Comparison of ENCODE assay signal across 8 cellular contexts in genomic region chr6:85756982-85757381, GRCh38.
A peak's percentile ranks its signal among the peaks of the same experiment; 100 is the strongest.
DNase-seq lines count a peak whose midpoint lies in the region; ATAC-seq, FAIRE-seq and TF ChIP-seq lines count a peak whose summit lies in the region.

No MANE protein-coding gene starts in this region.

- peaks cover 14% of the 10 kb centered on the region for H3K27me3 Mint-ChIP-seq in activated CD4-positive, alpha-beta T cell treated with anti-CD3 and anti-CD28 coated beads, Interleukin-2, amount 10 ng/mL, durations not matched to agents 7 days and 5 days

- H3K36me3 Mint-ChIP-seq in activated CD4-positive, alpha-beta T cell treated with anti-CD3 and anti-CD28 coated beads, Interleukin-2, amount 10 ng/mL, durations not matched to agents 7 days and 5 days (ENCODE audit: low read depth): no peaks in the 10 kb centered on the region

- H3K9me3 Mint-ChIP-seq in activated CD4-positive, alpha-beta T cell treated with anti-CD3 and anti-CD28 coated beads, Interleukin-2, amount 10 ng/mL, durations not matched to agents 7 days and 5 days: no peaks in the 10 kb centered on the region

- no peak overlapping the region for H3K27ac Mint-ChIP-seq in activated CD4-positive, alpha-beta T cell treated with anti-CD3 and anti-CD28 coated beads, Interleukin-2, amount 10 ng/mL, durations not matched to agents 7 days and 5 days

- CTCF ChIA-PET in activated CD4-positive, alpha-beta T cell treated with anti-CD3 and anti-CD28 coated beads, Interleukin-2, amount 10 ng/mL, durations not matched to agents 7 days and 5 days (lab: Charles Lee): no interaction called here
- CTCF ChIA-PET in PC-9 (lab: Charles Lee): interaction anchor here (0.7 kb wide), 1 partner anchor 1100 kb away, joined by 3 read pairs; no protein-coding TSS in a partner anchor

- POLR2A ChIA-PET in activated CD4-positive, alpha-beta T cell treated with anti-CD3 and anti-CD28 coated beads, Interleukin-2, amount 10 ng/mL, durations not matched to agents 7 days and 5 days (lab: Charles Lee): no interaction called here
- POLR2A ChIA-PET in PC-9 (lab: Charles Lee; ENCODE audit: unreplicated experiment): no interaction called here

- H3K27ac ChIP-seq in PC-9 (no peak overlapping the region), thyroid gland (no peak overlapping the region)

- FAIRE-seq in RCC 7860 (lab: Jason Lieb, UNC): no peak

- H3K9me3 ChIP-seq in PC-9 (ENCODE audit: insufficient read depth, low read depth) (no peaks in the 10 kb centered on the region), thyroid gland (no peaks in the 10 kb centered on the region)

- no peaks in the 10 kb centered on the region for H3K79me2 ChIP-seq in PC-9 (ENCODE audit: low read depth)

- no TSS peak for BruUV-seq in PC-9 (replicated peaks; lab: Mats Ljungman, UMichigan)

- H3K36me3 ChIP-seq in PC-9 (ENCODE audit: low read depth): no peaks in the 10 kb centered on the region
- H3K36me3 ChIP-seq in thyroid gland: no peaks in the 10 kb centered on the region

- H3K27me3 ChIP-seq in PC-9 (ENCODE audit: insufficient read depth, low read depth): no peaks in the 10 kb centered on the region
- no peaks in the 10 kb centered on the region for H3K27me3 ChIP-seq in thyroid gland

- no peaks in the 10 kb centered on the region for H3K9me2 ChIP-seq in PC-9 (ENCODE audit: insufficient read depth)

- H3K4me1 ChIP-seq in PC-9 (replicated peaks; ENCODE audit: insufficient read depth): no peaks in the 10 kb centered on the region
- H3K4me1 ChIP-seq in thyroid gland: peaks cover 0 to 6% of the 10 kb centered on the region in 2 donors

- H4K20me1 ChIP-seq in PC-9 (ENCODE audit: insufficient read depth): no peaks in the 10 kb centered on the region

- no peak overlapping the region for H3K4me3 Mint-ChIP-seq in activated CD4-positive, alpha-beta T cell treated with anti-CD3 and anti-CD28 coated beads, Interleukin-2, amount 10 ng/mL, durations not matched to agents 7 days and 5 days

- intact Hi-C loops in PC-9 (cut with micrococcal nuclease; ENCODE audit: unreplicated experiment): loop anchor here (5.0 kb wide), 2 partner anchors 420 to 1100 kb away; no protein-coding TSS in a partner anchor
- intact Hi-C loops in thyroid gland (cut with DNase I): no loop called here

- ATAC-seq in activated CD4-positive, CD25-positive, alpha-beta regulatory T cell treated with anti-CD3 and anti-CD28 coated beads, Interleukin-2, amount 50 U/mL, for 24 hours: no peak

- H3K4me2 ChIP-seq in PC-9: no peak overlapping the region

- H2AFZ ChIP-seq in PC-9: no peak overlapping the region

- H3F3A ChIP-seq in PC-9 (ENCODE audit: insufficient read depth, low read depth): no peaks in the 10 kb centered on the region

- H3K4me3 ChIP-seq in PC-9: no peak overlapping the region
- no peak overlapping the region for H3K4me3 ChIP-seq in fibroblast of mammary gland (ENCODE audit: control insufficient read depth, low read depth, low read length)
- H3K4me3 ChIP-seq in thyroid gland (replicated peaks in 1 of 3): no peak overlapping the region

- peak; percentile 9 for DNase-seq in activated CD4-positive, alpha-beta T cell treated with anti-CD3 and anti-CD28 coated beads, Interleukin-2, amount 10 ng/mL, durations not matched to agents 7 days and 5 days
- no peak for DNase-seq in activated CD4-positive, alpha-beta T cell treated with anti-CD3 and anti-CD28 coated beads, Interleukin-2, amount 50 U/mL, for 48 hours
- DNase-seq in PC-9 (no peak), fibroblast of mammary gland (ENCODE audit: low read depth) (peak; percentile 45), thyroid gland (no peak), T-helper 9 cell (no peak), RCC 7860 (ENCODE audit: low spot score) (no peak)

- TF ChIP-seq CTCF in PC-9 (conservative IDR thresholded peaks at IDR 0.05): peak; percentile 58
- peak; percentile 51 for TF ChIP-seq CTCF in fibroblast of mammary gland (conservative IDR thresholded peaks at IDR 0.05; ENCODE audit: control insufficient read depth, insufficient read depth, low read depth, low read length)
- TF ChIP-seq CTCF in thyroid gland (IDR thresholded peaks at IDR 0.05): peak in 5 of 6 experiments; percentile 9 to 68 (median 53)

- H3K4me1 Mint-ChIP-seq in activated CD4-positive, alpha-beta T cell treated with anti-CD3 and anti-CD28 coated beads, Interleukin-2, amount 10 ng/mL, durations not matched to agents 7 days and 5 days: no peaks in the 10 kb centered on the region

- TF ChIP-seq POLR2A in thyroid gland (IDR thresholded peaks at IDR 0.05): no peak

Comparison
In these comparisons a context has a peak if more than half of its experiments do, and no peak if none do; other contexts are left out.
1. DNase-seq: peak in activated CD4-positive, alpha-beta T cell treated with anti-CD3 and anti-CD28 coated beads, Interleukin-2, amount 10 ng/mL, durations not matched to agents 7 days and 5 days (single experiment) and fibroblast of mammary gland (single experiment); none in activated CD4-positive, alpha-beta T cell treated with anti-CD3 and anti-CD28 coated beads, Interleukin-2, amount 50 U/mL, for 48 hours (0 of 2), PC-9 (0 of 2), thyroid gland (0 of 2), T-helper 9 cell (single experiment) and RCC 7860 (single experiment).
2. Peak in every context shown above with its lines, with median percentiles within 50 percentile points of each other: CTCF ChIP-seq.